ENCODE assay signal across 9 cellular contexts in genomic region chr14:64506751-64507150, GRCh38. TPM values are rescaled to one million over a fixed set of nuclear protein-coding genes. Genes with fewer than 3 reads are reported as not detected.
A peak's percentile ranks its signal among the peaks of the same experiment; 100 is the strongest.
DNase-seq lines count a peak whose midpoint lies in the region; ATAC-seq and TF ChIP-seq lines count a peak whose summit lies in the region.
"Had no signal": no experiment of that assay in that cellular context is flagged by ENCODE, and none has a peak within 500 bp of the region (broad histone marks: within the 10 kb centered on the region; RNA-seq: fewer than 3 reads in every experiment).

No MANE protein-coding gene starts in this region.

- no peak for ATAC-seq in GM21576 (IDR thresholded peaks at IDR 0.05; ENCODE audit: unreplicated experiment)
- ATAC-seq in GM19324 (IDR thresholded peaks at IDR 0.05; ENCODE audit: low FRiP score, unreplicated experiment): no peak

- DNase-seq in astrocyte of the cerebellum (ENCODE audit: low read depth) (no peak), DMS153 (lab: John Stamatoyannopoulos, UW) (no peak), inferior parietal cortex (ENCODE audit: extremely low spot score) (no peak)
- DNase-seq: activated gamma-delta T cell treated with Interleukin-2 at 50 U/mL for 16 hours had no signal

- TF ChIP-seq CTCF in HEK293 (tag by site-specific recombination; IDR thresholded peaks at IDR 0.05): no peak
- TF ChIP-seq CTCF in astrocyte of the cerebellum (IDR thresholded peaks at IDR 0.05; ENCODE audit: low read depth, low read length, missing control alignments): no peak

- H3K4me1 ChIP-seq in ACC112 (ENCODE audit: control insufficient read depth, insufficient read depth, low read length, unreplicated experiment) (peaks cover 53% of the 10 kb centered on the region), HEK293 (ENCODE audit: control insufficient read depth, insufficient read depth, low read length) (peaks cover 18% of the 10 kb centered on the region), mesodermal cell (ENCODE audit: control insufficient read depth, insufficient read depth, low read length, poor library complexity, severe bottlenecking) (peaks cover 35% of the 10 kb centered on the region)

- CTCF ChIA-PET in HEK293 (lab: Yijun Ruan, JAX): no interaction called here

- H3K9me3 ChIP-seq in HEK293 (ENCODE audit: control insufficient read depth, insufficient read depth, low read depth, low read length) (no peaks in the 10 kb centered on the region), mesodermal cell (ENCODE audit: control insufficient read depth, low read length) (no peaks in the 10 kb centered on the region)

- in situ Hi-C loops in astrocyte of the cerebellum (cut with HindIII; ENCODE audit: low sequenced_read_pairs): no loop called here

- POLR2A ChIA-PET in HEK293 (lab: Yijun Ruan, JAX): no interaction called here

- no peaks in the 10 kb centered on the region for H3K36me3 ChIP-seq in ACC112 (ENCODE audit: insufficient read depth, low read length)
- H3K36me3 ChIP-seq in HEK293 (ENCODE audit: control insufficient read depth in 2 of 2, insufficient read depth in 1 of 2, low read length in 2 of 2): no peaks in the 10 kb centered on the region
- H3K36me3 ChIP-seq in mesodermal cell (ENCODE audit: control insufficient read depth, insufficient read depth, low read length): peaks cover 6% of the 10 kb centered on the region

- H3K4me3 ChIP-seq in ACC112 (ENCODE audit: low read depth, low read length) (peak overlapping the region; percentile 84), HEK293 (ENCODE audit: low read depth, low read length) (no peak overlapping the region), astrocyte of the cerebellum (ENCODE audit: low read depth, low read length) (peak overlapping the region; percentile 22), mesodermal cell (ENCODE audit: extremely low read depth, insufficient read depth, low read length, poor library complexity, severe bottlenecking) (peak overlapping the region; percentile 84)

- H2AFZ ChIP-seq in ACC112 (ENCODE audit: low read length, unreplicated experiment): no peak overlapping the region

- WGBS in mesodermal cell (ENCODE audit: insufficient coverage in 2 of 2), 2 experiments: no CpG with 5 or more reads among the region's 3 CpGs

- peaks cover 76% of the 10 kb centered on the region for H3K79me2 ChIP-seq in ACC112 (ENCODE audit: control insufficient read depth, insufficient read depth, low read length, unreplicated experiment)

- no peaks in the 10 kb centered on the region for H3K27me3 ChIP-seq in ACC112 (ENCODE audit: insufficient read depth, low read length)

- H3K27ac ChIP-seq in ACC112 (ENCODE audit: low read depth, low read length) (peak overlapping the region; percentile 6; the same call in 1 of the 2 replicates), HEK293 (ENCODE audit: extremely low read depth, low read depth, low read length) (no peak overlapping the region), mesodermal cell (ENCODE audit: low read depth, low read length, severe bottlenecking) (no peak overlapping the region)

TF ChIP-seq in HEK293, 187 proteins besides CTCF, POLR2A, EP300 and RAD21:
- TF ChIP-seq KLF17 (tag by site-specific recombination; IDR thresholded peaks at IDR 0.05) (no peak), ZNF266 (tag by site-specific recombination; IDR thresholded peaks at IDR 0.05; ENCODE audit: low read depth) (no peak), ZNF510 (tag by site-specific recombination; IDR thresholded peaks at IDR 0.05; ENCODE audit: insufficient replicate concordance) (no peak), ZNF404 (tag by site-specific recombination; IDR thresholded peaks at IDR 0.05) (no peak), YY2 (tag by site-specific recombination; IDR thresholded peaks at IDR 0.05) (no peak), PRDM1 (tag by site-specific recombination; IDR thresholded peaks at IDR 0.05) (peak; percentile 51), ZNF10 (tag by site-specific recombination; IDR thresholded peaks at IDR 0.05) (no peak), ZNF114 (tag by site-specific recombination; IDR thresholded peaks at IDR 0.05) (no peak)

RNA-seq across cellular contexts. Expression of gene ZBTB1, which starts 2.2 kb away (rescaled TPM):
- 30.1 TPM for polyA plus RNA-seq in mesodermal cell (2013, experiment 1 of 2)
- 35.1 TPM for polyA plus RNA-seq in mesodermal cell (2013, experiment 2 of 2)

RNA-seq across cellular contexts. Expression of gene ZBTB25, which starts 3.1 kb away (rescaled TPM):
- polyA plus RNA-seq in mesodermal cell (2013, experiment 1 of 2): 8.3 TPM
- 9.8 TPM for polyA plus RNA-seq in mesodermal cell (2013, experiment 2 of 2)

RNA-seq across cellular contexts. Expression of gene HSPA2, which starts 33.8 kb away (rescaled TPM):
- 53.5 TPM for polyA plus RNA-seq in mesodermal cell (2013, experiment 1 of 2)
- polyA plus RNA-seq in mesodermal cell (2013, experiment 2 of 2): 43.7 TPM

RNA-seq across cellular contexts. Expression of gene AKAP5, which starts 41.5 kb away (rescaled TPM):
- 2.1 TPM for polyA plus RNA-seq in mesodermal cell (2013, experiment 1 of 2)
- 2.9 TPM for polyA plus RNA-seq in mesodermal cell (2013, experiment 2 of 2)

RNA-seq across cellular contexts. Expression of gene PPP1R36, which starts 43.0 kb away (rescaled TPM):
- polyA plus RNA-seq in mesodermal cell (2013, experiment 1 of 2): 1.8 TPM
- polyA plus RNA-seq in mesodermal cell (2013, experiment 2 of 2): 1.2 TPM
